8 cellular contexts compared by ENCODE assay signal in the genomic region with DNA sequence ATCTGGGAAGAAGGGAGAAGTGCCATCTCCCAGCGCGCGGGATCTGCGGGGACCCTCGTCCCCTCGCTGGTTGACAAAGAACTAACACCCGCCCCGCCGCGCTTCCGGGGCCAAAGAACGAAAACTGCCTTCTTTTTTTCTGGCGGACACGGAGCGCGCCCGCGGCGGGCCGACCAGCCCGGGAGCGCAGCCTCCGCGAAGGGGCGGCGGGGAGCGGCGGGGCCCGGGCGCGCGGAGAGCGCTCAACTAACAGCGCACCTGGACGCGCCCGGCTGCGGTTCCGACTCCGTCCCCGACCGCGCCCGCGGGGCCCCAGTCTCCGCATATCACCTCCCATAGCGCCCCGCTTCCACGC. TPM values are rescaled to one million over a fixed set of nuclear protein-coding genes. Genes with fewer than 3 reads are reported as not detected.
DNase-seq lines count a peak whose midpoint lies in the region; ATAC-seq and TF ChIP-seq lines count a peak whose summit lies in the region.

No MANE protein-coding gene starts in this region.

- no peak for DNase-seq in activated naive CD4-positive, alpha-beta T cell treated with anti-CD3 and anti-CD28 coated beads for 36 hours
- DNase-seq in activated naive CD4-positive, alpha-beta T cell treated with Interleukin-2 at 50 U/mL for 16 hours, result no peak
- DNase-seq in IMR-90 (no peak), NCI-H345 (lab: John Stamatoyannopoulos, UW) (no peak), NCI-H1092 treated with DMSO at 0.1 percent for 48 hours (lab: John Stamatoyannopoulos, UW) (no peak), hypothalamus (lab: John Stamatoyannopoulos, UW) (no peak)
- no peak for DNase-seq in central memory CD8-positive, alpha-beta T cell (ENCODE audit: low spot score in 2 of 2)

- no peak overlapping the region for H2BK15ac ChIP-seq in IMR-90 (ENCODE audit: low read depth, low read length)

- H3K56ac ChIP-seq in IMR-90 (ENCODE audit: extremely low read depth, insufficient read depth, low read length), result peak overlapping the region; percentile 76; the same call in 1 of the 2 replicates

- H3K14ac ChIP-seq in IMR-90 (replicated peaks; ENCODE audit: low read depth, low read length), result peak overlapping the region; percentile 93

- peak overlapping the region; percentile 98 for H3K9ac ChIP-seq in IMR-90 (ENCODE audit: low read depth, low read length)

- peak overlapping the region; percentile 55 for H3K4me3 Mint-ChIP-seq in activated naive CD4-positive, alpha-beta T cell treated with anti-CD3 and anti-CD28 coated beads for 36 hours
- peak overlapping the region; percentile 78 for H3K4me3 Mint-ChIP-seq in central memory CD8-positive, alpha-beta T cell

- H3K27ac ChIP-seq in IMR-90 (ENCODE audit: insufficient read depth, low read length), result peak overlapping the region; percentile 94
- peak overlapping the region; percentile 45 for H3K27ac ChIP-seq in mesodermal cell (ENCODE audit: low read depth, low read length, severe bottlenecking)

- peaks cover 3% of the 10 kb centered on the region; the same call in 1 of the 2 replicates for H3K36me3 ChIP-seq in IMR-90 (ENCODE audit: control insufficient read depth, insufficient read depth, low read length)
- peaks cover 14% of the 10 kb centered on the region for H3K36me3 ChIP-seq in mesodermal cell (ENCODE audit: control insufficient read depth, insufficient read depth, low read length)

- ATAC-seq in IMR-90 (ENCODE audit: low read depth), result peak; percentile 18
- ATAC-seq in central memory CD8-positive, alpha-beta T cell (replicated peaks; ENCODE audit: extremely low read depth, poor library complexity, severe bottlenecking), result no peak

- H4K20me1 ChIP-seq in IMR-90 (ENCODE audit: insufficient read depth, low read length), result peaks cover 37% of the 10 kb centered on the region

- no peak for TF ChIP-seq POLR2A in IMR-90 (IDR thresholded peaks at IDR 0.05; ENCODE audit: low read depth, low read length)

- peak overlapping the region; percentile 98 for H3K4me3 ChIP-seq in IMR-90 (ENCODE audit: insufficient read depth, low read depth, low read length)
- H3K4me3 ChIP-seq in mesodermal cell (ENCODE audit: extremely low read depth, insufficient read depth, low read length, poor library complexity, severe bottlenecking), result peak overlapping the region; percentile 75

- no peak for TF ChIP-seq CTCF in IMR-90 (conservative IDR thresholded peaks at IDR 0.05; ENCODE audit: low read depth, low read length)

- CTCF ChIA-PET in activated naive CD4-positive, alpha-beta T cell treated with anti-CD3 and anti-CD28 coated beads for 36 hours (lab: Charles Lee), result interaction anchor here (0.5 kb wide), 1 partner anchor 20 kb away, joined by 3 read pairs; no protein-coding TSS in a partner anchor
- CTCF ChIA-PET in IMR-90 (lab: Yijun Ruan, JAX), result interaction anchor here (0.6 to 1.0 kb wide), 2 partner anchors 38 to 1389 kb away, joined by 3 to 4 read pairs; no protein-coding TSS in a partner anchor

- H4K5ac ChIP-seq in IMR-90 (ENCODE audit: low read depth, low read length), result peak overlapping the region; percentile 69

- no peaks in the 10 kb centered on the region for H3K9me3 Mint-ChIP-seq in activated naive CD4-positive, alpha-beta T cell treated with anti-CD3 and anti-CD28 coated beads for 36 hours
- H3K9me3 Mint-ChIP-seq in central memory CD8-positive, alpha-beta T cell, result no peaks in the 10 kb centered on the region

- H4K91ac ChIP-seq in IMR-90 (ENCODE audit: insufficient read depth, low read depth, low read length), result peak overlapping the region; percentile 88

- no peaks in the 10 kb centered on the region for H3K36me3 Mint-ChIP-seq in activated naive CD4-positive, alpha-beta T cell treated with anti-CD3 and anti-CD28 coated beads for 36 hours (ENCODE audit: low read depth)
- peaks cover 6% of the 10 kb centered on the region for H3K36me3 Mint-ChIP-seq in central memory CD8-positive, alpha-beta T cell (ENCODE audit: insufficient read depth)

- dilution Hi-C loops in IMR-90 (cut with HindIII; ENCODE audit: low sequenced_read_pairs, unreplicated experiment), result no loop called here

- H3K23ac ChIP-seq in IMR-90 (ENCODE audit: low read depth, low read length), result peak overlapping the region; percentile 94

- H3K18ac ChIP-seq in IMR-90 (ENCODE audit: low read depth, low read length), result peak overlapping the region; percentile 84

- peak overlapping the region; percentile 76 for H3K4ac ChIP-seq in IMR-90 (ENCODE audit: low read depth, low read length)

- no peaks in the 10 kb centered on the region for H3K9me3 ChIP-seq in IMR-90 (ENCODE audit: control insufficient read depth, insufficient read depth, low read length)
- H3K9me3 ChIP-seq in mesodermal cell (ENCODE audit: control insufficient read depth, low read length), result no peaks in the 10 kb centered on the region

- intact Hi-C loops in activated naive CD4-positive, alpha-beta T cell treated with anti-CD3 and anti-CD28 coated beads for 36 hours (cut with micrococcal nuclease), result loop anchor here (5.0 kb wide), 1 partner anchor 72 kb away; no protein-coding TSS in a partner anchor
- intact Hi-C loops in IMR-90 (cut with micrococcal nuclease), result loop anchor here (1.0 to 5.0 kb wide), 4 partner anchors 43 to 108 kb away; no protein-coding TSS in a partner anchor

- H2BK120ac ChIP-seq in IMR-90 (ENCODE audit: low read depth, low read length), result peak overlapping the region; percentile 70

- no peak overlapping the region for H2BK20ac ChIP-seq in IMR-90 (ENCODE audit: low read depth, low read length)

- H2BK5ac ChIP-seq in IMR-90 (ENCODE audit: low read depth, low read length, poor library complexity, severe bottlenecking), result peak overlapping the region; percentile 84

- H3K4me1 Mint-ChIP-seq in activated naive CD4-positive, alpha-beta T cell treated with anti-CD3 and anti-CD28 coated beads for 36 hours (ENCODE audit: low read depth), result peaks cover 13% of the 10 kb centered on the region
- peaks cover 25% of the 10 kb centered on the region for H3K4me1 Mint-ChIP-seq in central memory CD8-positive, alpha-beta T cell

- H3K27me3 ChIP-seq in IMR-90 (ENCODE audit: control insufficient read depth, insufficient read depth, low read length), result no peaks in the 10 kb centered on the region

- no peak overlapping the region for H3K27ac Mint-ChIP-seq in activated naive CD4-positive, alpha-beta T cell treated with anti-CD3 and anti-CD28 coated beads for 36 hours
- H3K27ac Mint-ChIP-seq in central memory CD8-positive, alpha-beta T cell (ENCODE audit: low read depth), result no peak overlapping the region

- POLR2A ChIA-PET in IMR-90 (lab: Charles Lee; ENCODE audit: unreplicated experiment), result interaction anchor here (0.6 to 1.0 kb wide), 2 partner anchors 34 to 36 kb away, joined by 3 to 5 read pairs; no protein-coding TSS in a partner anchor

- H2AK5ac ChIP-seq in IMR-90 (ENCODE audit: low read depth, low read length), result peak overlapping the region; percentile 73

- H2AFZ ChIP-seq in IMR-90 (replicated peaks; ENCODE audit: low read length, poor library complexity), result peak overlapping the region; percentile 95

- peaks cover 10 to 46% of the 10 kb centered on the region in 2 experiments for H3K79me1 ChIP-seq in IMR-90 (ENCODE audit: low read depth in 1 of 2, low read length in 2 of 2)

- H2AK9ac ChIP-seq in IMR-90 (replicated peaks; ENCODE audit: low read depth, low read length, poor library complexity), result peak overlapping the region; percentile 75

- peak overlapping the region; percentile 71 for H3K4me2 ChIP-seq in IMR-90 (ENCODE audit: low read depth, low read length)

- H3K4me1 ChIP-seq in IMR-90 (ENCODE audit: control insufficient read depth, insufficient read depth, low read length), result peaks cover 12% of the 10 kb centered on the region
- H3K4me1 ChIP-seq in mesodermal cell (ENCODE audit: control insufficient read depth, insufficient read depth, low read length, poor library complexity, severe bottlenecking), result peaks cover 18% of the 10 kb centered on the region

- in situ Hi-C loops in IMR-90 (cut with MboI; ENCODE audit: low sequenced_read_pairs), result no loop called here

- H3K9me1 ChIP-seq in IMR-90 (ENCODE audit: insufficient read depth, low read length), result peaks cover 19% of the 10 kb centered on the region

- TSS peak; percentile 39 for BruUV-seq in IMR-90 (replicated peaks; lab: Mats Ljungman, UMichigan)

- WGBS in IMR-90 (ENCODE audit: extremely low coverage in 2 of 2, insufficient read length in 1 of 2), 2 experiments, result 1% methylated on average over 12 of the region's 49 CpGs; no CpG with 5 or more reads in 1 of the 2 experiments
- 0% methylated on average over 42 to 45 of the region's 49 CpGs for WGBS in mesodermal cell (ENCODE audit: insufficient coverage in 2 of 2), 2 experiments

- no peak for TF ChIP-seq RAD21 in IMR-90 (IDR thresholded peaks at IDR 0.05; ENCODE audit: low read length)

- H4K8ac ChIP-seq in IMR-90 (ENCODE audit: low read depth in 2 of 2, low read length in 2 of 2), result peak overlapping the region; percentile 70 to 82

- H3K27me3 Mint-ChIP-seq in activated naive CD4-positive, alpha-beta T cell treated with anti-CD3 and anti-CD28 coated beads for 36 hours (ENCODE audit: low read depth), result peaks cover 56% of the 10 kb centered on the region
- peaks cover 7% of the 10 kb centered on the region for H3K27me3 Mint-ChIP-seq in central memory CD8-positive, alpha-beta T cell

TF ChIP-seq in IMR-90, 13 proteins besides CTCF, POLR2A, EP300 and RAD21 (continues in another document):
- no peak for TF ChIP-seq NFE2L2 (IDR thresholded peaks at IDR 0.05; ENCODE audit: low read depth, low read length)
- TF ChIP-seq FOS (IDR thresholded peaks at IDR 0.05; ENCODE audit: low read depth, low read length), result no peak
- no peak for TF ChIP-seq RFX5 (IDR thresholded peaks at IDR 0.05; ENCODE audit: low read depth, low read length)
- TF ChIP-seq MXI1 (IDR thresholded peaks at IDR 0.05; ENCODE audit: borderline replicate concordance, low read depth, low read length), result no peak
- no peak for TF ChIP-seq RCOR1 (IDR thresholded peaks at IDR 0.05; ENCODE audit: insufficient replicate concordance, low read length)
- no peak for TF ChIP-seq CEBPB (IDR thresholded peaks at IDR 0.05; ENCODE audit: low read depth, low read length)
- TF ChIP-seq CHD1 (IDR thresholded peaks at IDR 0.05; ENCODE audit: low read depth, low read length), result no peak
- TF ChIP-seq SMC3 (IDR thresholded peaks at IDR 0.05; ENCODE audit: low read depth, low read length), result no peak

RNA-seq across cellular contexts. Expression of a gene that starts 0.4 kb away (rescaled TPM):
- total RNA-seq in activated naive CD4-positive, alpha-beta T cell treated with anti-CD3 and anti-CD28 coated beads for 36 hours, result under 1 TPM; 0.27 to 0.33 TPM
- 27.5 and 30.1 TPM in 2 replicates for total RNA-seq in IMR-90 (2012; rRNA removed)
- 179 and 187 TPM in 2 replicates for polyA plus RNA-seq in IMR-90 (2012; rRNA removed)
- 120 and 255 TPM in 2 replicates for polyA plus RNA-seq in IMR-90 (2012; cell fraction: cytosol; rRNA removed)
- polyA plus RNA-seq in IMR-90 (2012; cell fraction: nucleus; rRNA removed; ENCODE audit: low replicate concordance), result 44.1 and 131 TPM in 2 replicates
- 168 TPM for polyA plus RNA-seq in mesodermal cell (2013, experiment 1 of 2)
- polyA plus RNA-seq in mesodermal cell (2013, experiment 2 of 2), result 163 TPM

Comparison
In these comparisons a context has a peak if more than half of its experiments do, and no peak if none do; other contexts are left out.
1. RNA of a gene that starts 0.4 kb away (total RNA-seq): 27.5 to 30.1 TPM in IMR-90; 0.27 to 0.33 TPM in activated naive CD4-positive, alpha-beta T cell treated with anti-CD3 and anti-CD28 coated beads for 36 hours; every median in the first group is over 10 times any median in the second.